In genomic region chr14:92510972-92511371, GRCh38 we compare ENCODE assay signal across 1 cellular context.
TF ChIP-seq lines count a peak whose summit lies in the region.

No MANE protein-coding gene starts in this region.

TF ChIP-seq in GM12878, 131 proteins besides CTCF, POLR2A, EP300 and RAD21 (continued from another document):
- TF ChIP-seq, protein P1, sequence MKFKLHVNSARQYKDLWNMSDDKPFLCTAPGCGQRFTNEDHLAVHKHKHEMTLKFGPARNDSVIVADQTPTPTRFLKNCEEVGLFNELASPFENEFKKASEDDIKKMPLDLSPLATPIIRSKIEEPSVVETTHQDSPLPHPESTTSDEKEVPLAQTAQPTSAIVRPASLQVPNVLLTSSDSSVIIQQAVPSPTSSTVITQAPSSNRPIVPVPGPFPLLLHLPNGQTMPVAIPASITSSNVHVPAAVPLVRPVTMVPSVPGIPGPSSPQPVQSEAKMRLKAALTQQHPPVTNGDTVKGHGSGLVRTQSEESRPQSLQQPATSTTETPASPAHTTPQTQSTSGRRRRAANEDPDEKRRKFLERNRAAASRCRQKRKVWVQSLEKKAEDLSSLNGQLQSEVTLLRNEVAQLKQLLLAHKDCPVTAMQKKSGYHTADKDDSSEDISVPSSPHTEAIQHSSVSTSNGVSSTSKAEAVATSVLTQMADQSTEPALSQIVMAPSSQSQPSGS (IDR thresholded peaks at IDR 0.05; ENCODE audit: low read length): no peak
- TF ChIP-seq FOXK2 (IDR thresholded peaks at IDR 0.05) (no peak), IRF4 (IDR thresholded peaks at IDR 0.05; ENCODE audit: low read depth, low read length) (no peak), POU2F2 (IDR thresholded peaks at IDR 0.05; ENCODE audit: borderline replicate concordance, low read depth, low read length) (no peak), NFYA (IDR thresholded peaks at IDR 0.05; ENCODE audit: borderline replicate concordance, low read depth, low read length) (no peak)
